1 cellular context compared by ENCODE assay signal in genomic region chr17:29331330-29331729, GRCh38.
TF ChIP-seq lines count a peak whose summit lies in the region.

No MANE protein-coding gene starts in this region.

TF ChIP-seq in HepG2, 621 proteins besides CTCF, POLR2A, EP300 and RAD21:
- TF ChIP-seq ZNF335 (CRISPR knock-in tag; IDR thresholded peaks at IDR 0.05) (no peak), NONO (IDR thresholded peaks at IDR 0.05) (no peak), NONO (CRISPR knock-in tag; conservative IDR thresholded peaks at IDR 0.05) (no peak)
TF ChIP-seq in HepG2: peak in this region for 0.
